Comparison of ENCODE assay signal across 12 cellular contexts in genomic region chr12:34294671-34295365, GRCh38.
"Had no signal": no experiment of that assay in that cellular context is flagged by ENCODE, and none has a peak within 500 bp of the region (broad histone marks: within the 10 kb centered on the region; RNA-seq: fewer than 3 reads in every experiment).

No MANE protein-coding gene starts in this region.

- H3K27me3 ChIP-seq: hepatocyte, suprapubic skin had no signal

- H3K4me1 Mint-ChIP-seq: activated CD4-positive, alpha-beta T cell treated with anti-CD3 and anti-CD28 coated beads, Interleukin-2, amount 10 ng/mL, durations not matched to agents 24 days and 14 days; central memory CD8-positive, alpha-beta T cell; naive B cell had no signal

- ATAC-seq: gastroesophageal sphincter, lower lobe of right lung, sciatic nerve had no signal

- H3K79me2 ChIP-seq: hepatocyte had no signal

- H3K4me1 ChIP-seq: gastroesophageal sphincter, lower lobe of right lung, suprapubic skin had no signal

- H3K4me2 ChIP-seq: hepatocyte had no signal

- H3K27me3 Mint-ChIP-seq: activated CD4-positive, alpha-beta T cell treated with anti-CD3 and anti-CD28 coated beads, Interleukin-2, amount 10 ng/mL, durations not matched to agents 24 days and 14 days; naive B cell had no signal

- H3K27ac ChIP-seq: gastroesophageal sphincter, hepatocyte, lower lobe of right lung, suprapubic skin had no signal

- H3K27ac Mint-ChIP-seq: activated CD4-positive, alpha-beta T cell treated with anti-CD3 and anti-CD28 coated beads, Interleukin-2, amount 10 ng/mL, durations not matched to agents 24 days and 14 days had no signal

- H3K4me3 ChIP-seq: gastroesophageal sphincter, hepatocyte, lower lobe of right lung, suprapubic skin had no signal

- H3K4me3 Mint-ChIP-seq: activated CD4-positive, alpha-beta T cell treated with anti-CD3 and anti-CD28 coated beads, Interleukin-2, amount 10 ng/mL, durations not matched to agents 24 days and 14 days; central memory CD8-positive, alpha-beta T cell; naive B cell had no signal

- DNase-seq: activated CD4-positive, alpha-beta T cell treated with anti-CD3 and anti-CD28 coated beads, Interleukin-2, amount 10 ng/mL, durations not matched to agents 24 days and 14 days; dermis blood vessel endothelial cell; midbrain; naive B cell; stimulated activated naive CD4-positive, alpha-beta T cell treated with Interleukin-2 at 50 U/mL for 16 hours; T1000 had no signal

- H3K36me3 ChIP-seq: gastroesophageal sphincter, lower lobe of right lung, suprapubic skin had no signal

- H2AFZ ChIP-seq: hepatocyte had no signal
